ENCODE assay signal across 9 cellular contexts in the genomic region with DNA sequence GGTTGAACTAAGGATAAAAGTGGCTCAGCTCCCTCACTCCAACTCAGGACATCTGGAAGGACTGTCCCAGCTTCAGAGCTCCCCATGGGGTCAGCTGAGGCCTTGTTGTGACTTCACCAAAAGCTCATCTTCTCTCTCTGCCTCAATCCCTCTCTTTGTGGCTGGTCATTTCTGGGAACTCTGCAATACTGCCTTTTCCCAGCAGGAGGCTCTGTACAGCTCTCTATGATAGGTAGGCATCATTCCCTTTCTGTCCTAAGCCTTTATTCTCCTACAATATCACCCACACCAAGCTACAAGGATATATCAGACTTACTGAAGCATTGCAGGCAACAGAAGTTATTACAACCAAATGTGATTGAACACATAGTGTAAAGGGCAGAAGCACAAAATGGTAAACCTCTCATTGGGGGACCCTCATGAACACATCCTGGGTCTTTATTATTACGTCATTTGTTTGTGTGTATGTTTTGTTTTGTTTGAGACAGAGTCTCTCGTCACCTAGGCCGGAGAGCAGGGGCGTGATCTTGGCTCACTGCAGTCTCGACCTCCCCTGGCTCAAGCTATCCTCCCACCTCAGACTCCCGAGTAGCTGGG. TPM values are rescaled to one million over a fixed set of nuclear protein-coding genes. Genes with fewer than 3 reads are reported as not detected.
DNase-seq lines count a peak whose midpoint lies in the region; ATAC-seq and TF ChIP-seq lines count a peak whose summit lies in the region.
"Had no signal": no experiment of that assay in that cellular context is flagged by ENCODE, and none has a peak within 500 bp of the region (broad histone marks: within the 10 kb centered on the region; RNA-seq: fewer than 3 reads in every experiment).

No MANE protein-coding gene starts in this region.

- no peak overlapping the region for H3K4me3 Mint-ChIP-seq in nephron progenitor cell

- no peaks in the 10 kb centered on the region for H3K4me1 ChIP-seq in body of pancreas
- H3K4me1 ChIP-seq in effector memory CD4-positive, alpha-beta T cell (ENCODE audit: control insufficient read depth, insufficient read depth, low read length, poor library complexity, severe bottlenecking): no peaks in the 10 kb centered on the region

- peak; percentile 28 for DNase-seq in D341Med (ENCODE audit: low spot score)
- DNase-seq in HT1080 (ENCODE audit: low read depth): peak; percentile 26
- DNase-seq in body of pancreas: peak; percentile 19 to 34 (median 29)
- DNase-seq in nephron progenitor cell: peak; percentile 48
- DNase-seq in DMS79 (lab: John Stamatoyannopoulos, UW): no peak
- no peak for DNase-seq in effector memory CD4-positive, alpha-beta T cell

- no peaks in the 10 kb centered on the region for H3K9me3 ChIP-seq in body of pancreas
- H3K9me3 ChIP-seq in effector memory CD4-positive, alpha-beta T cell (ENCODE audit: control insufficient read depth, low read length): no peaks in the 10 kb centered on the region

- no peak overlapping the region for H3K4me3 ChIP-seq in body of pancreas
- H3K4me3 ChIP-seq in effector memory CD4-positive, alpha-beta T cell (ENCODE audit: insufficient read depth, low read depth, low read length, poor library complexity, severe bottlenecking): no peak overlapping the region

- no peaks in the 10 kb centered on the region for H3K27me3 ChIP-seq in body of pancreas
- no peaks in the 10 kb centered on the region for H3K27me3 ChIP-seq in effector memory CD4-positive, alpha-beta T cell (replicated peaks; ENCODE audit: control insufficient read depth, insufficient read depth, low read length, poor library complexity, severe bottlenecking)

- H3K27me3 Mint-ChIP-seq in nephron progenitor cell (ENCODE audit: low read depth, poor library complexity): peaks cover 3% of the 10 kb centered on the region

- TF ChIP-seq CTCF in body of pancreas (IDR thresholded peaks at IDR 0.05) (peak in 6 of 7 experiments; percentile 24 to 50 (median 43)), nephron progenitor cell (IDR thresholded peaks at IDR 0.05) (peak; percentile 43)

- ATAC-seq in GM18519 (IDR thresholded peaks at IDR 0.05; ENCODE audit: low FRiP score, unreplicated experiment) (peak; percentile 62), body of pancreas (no peak), GM21576 (IDR thresholded peaks at IDR 0.05; ENCODE audit: unreplicated experiment) (no peak)

- WGBS in body of pancreas, 2 donors: 60 to 75% methylated on average over 6 of the region's 6 CpGs

- no peaks in the 10 kb centered on the region for H3K36me3 ChIP-seq in body of pancreas (replicated peaks in 1 of 2; ENCODE audit: insufficient read depth in 1 of 2, low read depth in 2 of 2)
- H3K36me3 ChIP-seq in effector memory CD4-positive, alpha-beta T cell (ENCODE audit: control insufficient read depth, insufficient read depth, low read length): no peaks in the 10 kb centered on the region

- H3K36me3 Mint-ChIP-seq in nephron progenitor cell (ENCODE audit: low read depth): no peaks in the 10 kb centered on the region

- no peak overlapping the region for H3K27ac ChIP-seq in body of pancreas
- H3K27ac ChIP-seq in effector memory CD4-positive, alpha-beta T cell (ENCODE audit: insufficient read depth, low read length, poor library complexity, severe bottlenecking): no peak overlapping the region

- H3K9me3 Mint-ChIP-seq in nephron progenitor cell: no peaks in the 10 kb centered on the region

- no peaks in the 10 kb centered on the region for H3K4me1 Mint-ChIP-seq in nephron progenitor cell

- no peak overlapping the region for H3K27ac Mint-ChIP-seq in nephron progenitor cell

- intact Hi-C loops in body of pancreas (cut with DNase I): no loop called here

- TF ChIP-seq POLR2A in body of pancreas (IDR thresholded peaks at IDR 0.05): no peak

RNA-seq across cellular contexts. Expression of a gene that starts 36.7 kb away (rescaled TPM):
- not detected in 2 replicates for total RNA-seq in HT1080 (2014; rRNA removed; shearing (Covaris generic))
- not detected in 2 replicates for polyA plus RNA-seq in HT1080 (2015; cell fraction: cytosol; rRNA removed)
- not detected in 2 replicates for polyA plus RNA-seq in HT1080 (2015; cell fraction: nucleus; rRNA removed)
- total RNA-seq in body of pancreas: not detected
- total RNA-seq: urinary bladder had no signal
- polyA plus RNA-seq: urinary bladder had no signal

Comparison
In these comparisons a context has a peak if more than half of its experiments do, and no peak if none do; other contexts are left out.
1. DNase-seq: peak in D341Med (single experiment), HT1080 (single experiment), body of pancreas (4 of 4) and nephron progenitor cell (single experiment); none in DMS79 (single experiment) and effector memory CD4-positive, alpha-beta T cell (0 of 3).